In genomic region chr19:51367565-51368365, GRCh38 we compare ENCODE assay signal across 8 cellular contexts. TPM values are rescaled to one million over a fixed set of nuclear protein-coding genes. Genes with fewer than 3 reads are reported as not detected.
DNase-seq lines count a peak whose midpoint lies in the region; ATAC-seq and TF ChIP-seq lines count a peak whose summit lies in the region.

No MANE protein-coding gene starts in this region.

- H3K4me1 ChIP-seq in NT2/D1 (ENCODE audit: insufficient read depth, insufficient read length) (peaks cover 4% of the 10 kb centered on the region), endodermal cell (ENCODE audit: control insufficient read depth, insufficient read depth, low read length) (peaks cover 17% of the 10 kb centered on the region), mesodermal cell (ENCODE audit: control insufficient read depth, insufficient read depth, low read length, poor library complexity, severe bottlenecking) (peaks cover 33% of the 10 kb centered on the region)

- no peaks in the 10 kb centered on the region for H3K36me3 Mint-ChIP-seq in endodermal cell (ENCODE audit: low read depth)

- peak; percentile 82 for ATAC-seq in GM19023 (IDR thresholded peaks at IDR 0.05; ENCODE audit: unreplicated experiment)
- peak; percentile 68 for ATAC-seq in HG03196 (IDR thresholded peaks at IDR 0.05; ENCODE audit: unreplicated experiment)

- H3K27me3 Mint-ChIP-seq in endodermal cell (ENCODE audit: insufficient read depth), result peaks cover 5% of the 10 kb centered on the region

- H3K4me3 ChIP-seq in NT2/D1 (ENCODE audit: insufficient read length, low read depth) (peak overlapping the region; percentile 83), endodermal cell (ENCODE audit: low read length) (peak overlapping the region; percentile 94), mesodermal cell (ENCODE audit: extremely low read depth, insufficient read depth, low read length, poor library complexity, severe bottlenecking) (peak overlapping the region; percentile 96)

- H3K27me3 ChIP-seq in NT2/D1 (ENCODE audit: insufficient read depth, insufficient read length), result no peaks in the 10 kb centered on the region
- no peaks in the 10 kb centered on the region for H3K27me3 ChIP-seq in endodermal cell (ENCODE audit: control insufficient read depth, insufficient read depth, low read length, poor library complexity, severe bottlenecking)

- H3K4me1 Mint-ChIP-seq in endodermal cell, result peaks cover 31% of the 10 kb centered on the region

- H3K9me3 Mint-ChIP-seq in endodermal cell, result no peaks in the 10 kb centered on the region

- H3K9ac ChIP-seq in NT2/D1 (ENCODE audit: insufficient read length, low read depth), result peak overlapping the region; percentile 90
- peak overlapping the region; percentile 86 for H3K9ac ChIP-seq in endodermal cell (ENCODE audit: extremely low read depth, low read length, poor library complexity, severe bottlenecking)

- WGBS in endodermal cell (ENCODE audit: insufficient coverage in 1 of 2, insufficient read length in 1 of 2), 2 experiments, result 0 to 1% methylated on average over 5 to 64 of the region's 64 CpGs
- WGBS in mesodermal cell (ENCODE audit: insufficient coverage in 2 of 2), 2 experiments, result 0 to 1% methylated on average over 51 to 54 of the region's 64 CpGs

- H3K36me3 ChIP-seq in NT2/D1 (ENCODE audit: insufficient read depth, insufficient read length, low read length) (no peaks in the 10 kb centered on the region), endodermal cell (ENCODE audit: control insufficient read depth, insufficient read depth, low read length) (no peaks in the 10 kb centered on the region), mesodermal cell (ENCODE audit: control insufficient read depth, insufficient read depth, low read length) (no peaks in the 10 kb centered on the region)

- H3K9me3 ChIP-seq in NT2/D1 (ENCODE audit: insufficient read depth, low read length) (no peaks in the 10 kb centered on the region), endodermal cell (ENCODE audit: control insufficient read depth, low read length) (no peaks in the 10 kb centered on the region), mesodermal cell (ENCODE audit: control insufficient read depth, low read length) (no peaks in the 10 kb centered on the region)

- TF ChIP-seq CTCF in endodermal cell (conservative IDR thresholded peaks at IDR 0.05), result no peak

- H3K4me3 Mint-ChIP-seq in endodermal cell, result peak overlapping the region; percentile 99

- DNase-seq in AG08396 (ENCODE audit: low spot score), result peak; percentile 99
- peak; percentile 95 for DNase-seq in NT2/D1 (ENCODE audit: low read depth, low spot score)
- DNase-seq in activated CD8-positive, alpha-beta memory T cell treated with anti-CD3 and anti-CD28 coated beads, Interleukin-2, amount 50 U/mL, for 24 hours (ENCODE audit: extremely low read depth), result peak; percentile 98
- DNase-seq in endodermal cell, result peak; percentile 100
- DNase-seq in stimulated activated CD8-positive, alpha-beta memory T cell treated with anti-CD3 and anti-CD28 coated beads, Interleukin-15, amount 100 ng/mL, for 24 hours (ENCODE audit: low read depth), result peak; percentile 97

- H3K27ac ChIP-seq in endodermal cell (ENCODE audit: low read depth, low read length) (peak overlapping the region; percentile 96), mesodermal cell (ENCODE audit: low read depth, low read length, severe bottlenecking) (peak overlapping the region; percentile 97)

- H3K27ac Mint-ChIP-seq in endodermal cell, result peak overlapping the region; percentile 99

RNA-seq across cellular contexts. Expression of gene CLDND2, which starts 1.0 kb away (rescaled TPM):
- total RNA-seq in endodermal cell, result 1 to 10 TPM; 1.3 to 2.5 TPM
- 3.7 TPM for polyA plus RNA-seq in endodermal cell (2013, experiment 1 of 2)
- polyA plus RNA-seq in endodermal cell (2013, experiment 2 of 2), result 2.4 TPM
- polyA plus RNA-seq in mesodermal cell (2013, experiment 1 of 2), result 2.1 TPM
- 2.6 TPM for polyA plus RNA-seq in mesodermal cell (2013, experiment 2 of 2)

RNA-seq across cellular contexts. Expression of gene ETFB, which starts 1.6 kb away (rescaled TPM):
- total RNA-seq in endodermal cell, result 10 to 100 TPM; 54.3 to 77.3 TPM
- 65.3 TPM for polyA plus RNA-seq in endodermal cell (2013, experiment 1 of 2)
- polyA plus RNA-seq in endodermal cell (2013, experiment 2 of 2), result 60.7 TPM
- polyA plus RNA-seq in mesodermal cell (2013, experiment 1 of 2), result 58.5 TPM
- polyA plus RNA-seq in mesodermal cell (2013, experiment 2 of 2), result 50.5 TPM

RNA-seq across cellular contexts. Expression of gene NKG7, which starts 4.7 kb away (rescaled TPM):
- total RNA-seq in endodermal cell, result not detected
- polyA plus RNA-seq in endodermal cell (2013, experiment 1 of 2), result not detected
- polyA plus RNA-seq in endodermal cell (2013, experiment 2 of 2), result not detected
- not detected for polyA plus RNA-seq in mesodermal cell (2013, experiment 1 of 2)
- not detected for polyA plus RNA-seq in mesodermal cell (2013, experiment 2 of 2)

RNA-seq across cellular contexts. Expression of gene LIM2, which starts 20.0 kb away (rescaled TPM):
- total RNA-seq in endodermal cell, result not detected
- not detected for polyA plus RNA-seq in endodermal cell (2013, experiment 1 of 2)
- polyA plus RNA-seq in endodermal cell (2013, experiment 2 of 2), result not detected
- polyA plus RNA-seq in mesodermal cell (2013, experiment 1 of 2), result not detected
- not detected for polyA plus RNA-seq in mesodermal cell (2013, experiment 2 of 2)

RNA-seq across cellular contexts. Expression of gene C19orf84, which starts 22.6 kb away (rescaled TPM):
- 1 to 10 TPM; 1.4 to 1.8 TPM for total RNA-seq in endodermal cell
- polyA plus RNA-seq in endodermal cell (2013, experiment 1 of 2), result 0.28 TPM
- 0.54 TPM for polyA plus RNA-seq in endodermal cell (2013, experiment 2 of 2)
- 0.59 TPM for polyA plus RNA-seq in mesodermal cell (2013, experiment 1 of 2)
- polyA plus RNA-seq in mesodermal cell (2013, experiment 2 of 2), result 0.30 TPM

Comparison
In these comparisons a context has a peak if more than half of its experiments do, and no peak if none do; other contexts are left out.
1. Peak in every context shown above with its lines: DNase-seq, ATAC-seq, H3K4me3 ChIP-seq and H3K27ac ChIP-seq.